1 cellular context compared by ENCODE assay signal in the genomic region with DNA sequence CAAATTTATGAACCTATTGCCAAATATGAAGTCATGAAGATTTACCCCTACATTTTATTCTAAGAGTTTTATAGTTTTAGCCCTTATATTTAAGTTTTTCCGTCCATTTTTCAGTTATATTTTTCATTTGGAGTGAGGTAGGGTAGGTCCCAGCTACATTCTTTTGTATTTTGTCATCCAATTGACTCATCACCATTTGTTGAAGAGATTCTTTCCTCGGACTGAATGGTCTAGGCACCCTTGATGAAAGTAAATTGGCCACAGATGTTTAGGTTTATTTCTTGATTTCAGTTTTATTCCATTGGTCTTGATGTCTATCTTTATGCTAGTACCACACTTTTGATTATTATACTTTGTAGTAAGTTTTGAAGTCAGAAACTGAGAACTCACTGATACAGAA.
TF ChIP-seq lines count a peak whose summit lies in the region.

No MANE protein-coding gene starts in this region.

TF ChIP-seq in SK-N-SH treated with all-trans-retinoic acid at 6 μM for 48 hours, 23 proteins besides CTCF, POLR2A, EP300 and RAD21 (continued from another document):
- TF ChIP-seq, protein P1, sequence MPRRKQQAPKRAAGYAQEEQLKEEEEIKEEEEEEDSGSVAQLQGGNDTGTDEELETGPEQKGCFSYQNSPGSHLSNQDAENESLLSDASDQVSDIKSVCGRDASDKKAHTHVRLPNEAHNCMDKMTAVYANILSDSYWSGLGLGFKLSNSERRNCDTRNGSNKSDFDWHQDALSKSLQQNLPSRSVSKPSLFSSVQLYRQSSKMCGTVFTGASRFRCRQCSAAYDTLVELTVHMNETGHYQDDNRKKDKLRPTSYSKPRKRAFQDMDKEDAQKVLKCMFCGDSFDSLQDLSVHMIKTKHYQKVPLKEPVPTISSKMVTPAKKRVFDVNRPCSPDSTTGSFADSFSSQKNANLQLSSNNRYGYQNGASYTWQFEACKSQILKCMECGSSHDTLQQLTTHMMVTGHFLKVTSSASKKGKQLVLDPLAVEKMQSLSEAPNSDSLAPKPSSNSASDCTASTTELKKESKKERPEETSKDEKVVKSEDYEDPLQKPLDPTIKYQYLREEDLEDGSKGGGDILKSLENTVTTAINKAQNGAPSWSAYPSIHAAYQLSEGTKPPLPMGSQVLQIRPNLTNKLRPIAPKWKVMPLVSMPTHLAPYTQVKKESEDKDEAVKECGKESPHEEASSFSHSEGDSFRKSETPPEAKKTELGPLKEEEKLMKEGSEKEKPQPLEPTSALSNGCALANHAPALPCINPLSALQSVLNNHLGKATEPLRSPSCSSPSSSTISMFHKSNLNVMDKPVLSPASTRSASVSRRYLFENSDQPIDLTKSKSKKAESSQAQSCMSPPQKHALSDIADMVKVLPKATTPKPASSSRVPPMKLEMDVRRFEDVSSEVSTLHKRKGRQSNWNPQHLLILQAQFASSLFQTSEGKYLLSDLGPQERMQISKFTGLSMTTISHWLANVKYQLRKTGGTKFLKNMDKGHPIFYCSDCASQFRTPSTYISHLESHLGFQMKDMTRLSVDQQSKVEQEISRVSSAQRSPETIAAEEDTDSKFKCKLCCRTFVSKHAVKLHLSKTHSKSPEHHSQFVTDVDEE (CRISPR knock-in tag; IDR thresholded peaks at IDR 0.05), result no peak
- TF ChIP-seq OSR1 (CRISPR knock-in tag; IDR thresholded peaks at IDR 0.05) (no peak), ESRRG (CRISPR knock-in tag; IDR thresholded peaks at IDR 0.05) (no peak)
